In genomic region chr5:115815006-115815692, GRCh38 we compare ENCODE assay signal across 1 cellular context.
TF ChIP-seq lines count a peak whose summit lies in the region.

No MANE protein-coding gene starts in this region.

TF ChIP-seq in liver, 16 proteins besides CTCF, POLR2A, EP300 and RAD21 (continued from another document):
- TF ChIP-seq REST (IDR thresholded peaks at IDR 0.05) (no peak), HNF4A (conservative IDR thresholded peaks at IDR 0.05) (no peak)
